Comparison of ENCODE assay signal across 24 cellular contexts in the genomic region with DNA sequence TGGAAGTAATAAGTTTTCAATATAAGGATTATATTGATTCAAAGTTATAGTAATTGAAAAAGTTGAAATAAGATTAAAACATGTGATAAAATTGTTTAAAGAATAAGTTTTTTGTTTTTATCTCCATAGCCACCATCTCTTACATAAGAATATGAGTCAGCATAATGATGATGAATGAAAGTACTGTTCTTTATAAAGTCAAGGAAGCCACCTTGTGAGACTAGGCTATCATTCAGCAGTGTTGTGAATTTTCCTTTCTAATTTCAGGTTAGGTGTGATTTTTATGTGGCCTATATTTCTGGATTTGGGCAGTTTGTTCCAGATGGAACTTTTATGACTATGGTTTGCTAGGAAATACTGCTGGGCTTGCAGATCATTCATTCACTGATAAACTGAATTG. TPM values are rescaled to one million over a fixed set of nuclear protein-coding genes. Genes with fewer than 3 reads are reported as not detected.
DNase-seq lines count a peak whose midpoint lies in the region; ATAC-seq and TF ChIP-seq lines count a peak whose summit lies in the region.
"Had no signal": no experiment of that assay in that cellular context is flagged by ENCODE, and none has a peak within 500 bp of the region (broad histone marks: within the 10 kb centered on the region; RNA-seq: fewer than 3 reads in every experiment).

No MANE protein-coding gene starts in this region.

- no peak overlapping the region for H3K4me3 Mint-ChIP-seq in Caco-2 (ENCODE audit: unreplicated experiment)
- no peak overlapping the region for H3K4me3 Mint-ChIP-seq in activated CD8-positive, alpha-beta T cell treated with anti-CD3 and anti-CD28 coated beads, Interleukin-2, amount 10 ng/mL, durations not matched to agents 7 days and 5 days
- H3K4me3 Mint-ChIP-seq: activated CD4-positive, alpha-beta T cell treated with anti-CD3 and anti-CD28 coated beads for 36 hours; B cell; natural killer cell; T-helper 2 cell treated with Interferon-gamma antibody and Interleukin-4, amounts not matched to agents 5 μg/mL and 100 μg/mL, for 36 hours had no signal

- TF ChIP-seq CTCF in Caco-2 (IDR thresholded peaks at IDR 0.05; ENCODE audit: insufficient read depth in 1 of 2, low read depth in 1 of 2, low read length in 1 of 2, severe bottlenecking in 1 of 2, unreplicated experiment in 1 of 2), result no peak
- no peak for TF ChIP-seq CTCF in breast epithelium (IDR thresholded peaks at IDR 0.05)
- no peak for TF ChIP-seq CTCF in colonic mucosa (IDR thresholded peaks at IDR 0.05)

- H3K9me3 Mint-ChIP-seq in Caco-2 (ENCODE audit: unreplicated experiment), result peaks cover 32% of the 10 kb centered on the region
- no peaks in the 10 kb centered on the region for H3K9me3 Mint-ChIP-seq in activated CD8-positive, alpha-beta T cell treated with anti-CD3 and anti-CD28 coated beads, Interleukin-2, amount 10 ng/mL, durations not matched to agents 7 days and 5 days (ENCODE audit: insufficient read depth)
- H3K9me3 Mint-ChIP-seq: T-helper 2 cell treated with Interferon-gamma antibody and Interleukin-4, amounts not matched to agents 5 μg/mL and 100 μg/mL, for 36 hours had no signal

- peak overlapping the region; percentile 31 to 69 for H3K27ac ChIP-seq in breast epithelium
- no peak overlapping the region for H3K27ac ChIP-seq in colonic mucosa
- H3K27ac ChIP-seq: stomach had no signal

- H3K27me3 ChIP-seq in Caco-2 (replicated peaks; ENCODE audit: control insufficient read depth, insufficient read depth, low read length), result no peaks in the 10 kb centered on the region
- H3K27me3 ChIP-seq in breast epithelium, result no peaks in the 10 kb centered on the region
- H3K27me3 ChIP-seq in colonic mucosa, result no peaks in the 10 kb centered on the region
- H3K27me3 ChIP-seq: stomach had no signal

- CTCF ChIA-PET in Caco-2 (lab: Charles Lee), result no interaction called here
- CTCF ChIA-PET in activated CD8-positive, alpha-beta T cell treated with anti-CD3 and anti-CD28 coated beads, Interleukin-2, amount 10 ng/mL, durations not matched to agents 7 days and 5 days (lab: Charles Lee), result no interaction called here

- peak overlapping the region; percentile 92 for H3K27ac Mint-ChIP-seq in Caco-2 (ENCODE audit: unreplicated experiment)
- no peak overlapping the region for H3K27ac Mint-ChIP-seq in activated CD8-positive, alpha-beta T cell treated with anti-CD3 and anti-CD28 coated beads, Interleukin-2, amount 10 ng/mL, durations not matched to agents 7 days and 5 days
- H3K27ac Mint-ChIP-seq: activated CD4-positive, alpha-beta T cell treated with anti-CD3 and anti-CD28 coated beads for 36 hours; B cell; natural killer cell; T-helper 2 cell treated with Interferon-gamma antibody and Interleukin-4, amounts not matched to agents 5 μg/mL and 100 μg/mL, for 36 hours had no signal

- BruUV-seq in Caco-2 (replicated peaks; lab: Mats Ljungman, UMichigan), result no TSS peak

- peaks cover 4% of the 10 kb centered on the region; the same call in 1 of the 2 replicates for H3K9me3 ChIP-seq in Caco-2
- no peaks in the 10 kb centered on the region for H3K9me3 ChIP-seq in breast epithelium
- no peaks in the 10 kb centered on the region for H3K9me3 ChIP-seq in colonic mucosa
- H3K9me3 ChIP-seq: stomach had no signal

- DNase-seq in Caco-2 (no peak), NCI-H226 (peak; percentile 4), breast epithelium (ENCODE audit: low spot score in 2 of 2) (no peak), iris pigment epithelial cell (ENCODE audit: low read depth) (peak; percentile 50), colonic mucosa (no peak), mesenteric fat pad (ENCODE audit: low spot score) (no peak)
- no peak for DNase-seq in activated CD8-positive, alpha-beta T cell treated with anti-CD3 and anti-CD28 coated beads, Interleukin-2, amount 10 ng/mL, durations not matched to agents 7 days and 5 days
- DNase-seq: activated CD4-positive, alpha-beta T cell treated with anti-CD3 and anti-CD28 coated beads for 36 hours; activated CD8-positive, alpha-beta memory T cell treated with anti-CD3 and anti-CD28 coated beads, Interleukin-2, amount 50 U/mL, for 48 hours; activated naive CD4-positive, alpha-beta T cell; DMS153; foreskin fibroblast; MM.1S; natural killer cell; NCI-H2081 treated with DMSO at 0.1 percent for 48 hours; NCI-H69; stimulated activated CD4-positive, alpha-beta T cell treated with anti-CD3 and anti-CD28 coated beads, Interleukin-15, amount 100 ng/mL, for 24 hours; stomach had no signal

- peaks cover 16% of the 10 kb centered on the region for H3K4me1 Mint-ChIP-seq in Caco-2 (ENCODE audit: low read depth, unreplicated experiment)
- H3K4me1 Mint-ChIP-seq in activated CD8-positive, alpha-beta T cell treated with anti-CD3 and anti-CD28 coated beads, Interleukin-2, amount 10 ng/mL, durations not matched to agents 7 days and 5 days (ENCODE audit: low read depth), result no peaks in the 10 kb centered on the region
- H3K4me1 Mint-ChIP-seq: activated CD4-positive, alpha-beta T cell treated with anti-CD3 and anti-CD28 coated beads for 36 hours; B cell; natural killer cell had no signal

- H3K9ac ChIP-seq in colonic mucosa (ENCODE audit: low read depth in 2 of 2, low read length in 2 of 2), result no peak overlapping the region

- intact Hi-C loops in Caco-2 (cut with micrococcal nuclease; ENCODE audit: unreplicated experiment), result no loop called here
- intact Hi-C loops in breast epithelium (cut with DNase I; ENCODE audit: low total_unique reads), result no loop called here
- intact Hi-C loops in colonic mucosa (cut with DNase I), result no loop called here

- H3K4me3 ChIP-seq in Caco-2 (ENCODE audit: low read depth, low read length), result no peak overlapping the region
- no peak overlapping the region for H3K4me3 ChIP-seq in breast epithelium
- H3K4me3 ChIP-seq in colonic mucosa, result no peak overlapping the region
- H3K4me3 ChIP-seq: stomach had no signal

- H3K4me1 ChIP-seq in Caco-2 (peaks cover 44% of the 10 kb centered on the region), breast epithelium (no peaks in the 10 kb centered on the region), colonic mucosa (no peaks in the 10 kb centered on the region)
- H3K4me1 ChIP-seq: stomach had no signal

- ATAC-seq in HG02885 (IDR thresholded peaks at IDR 0.05; ENCODE audit: poor library complexity, unreplicated experiment), result no peak
- ATAC-seq in activated CD8-positive, alpha-beta T cell treated with anti-CD3 and anti-CD28 coated beads, Interleukin-2, amount 10 ng/mL, durations not matched to agents 7 days and 5 days, result no peak
- ATAC-seq: activated CD4-positive, alpha-beta T cell treated with anti-CD3 and anti-CD28 coated beads for 36 hours; natural killer cell; Right ventricle myocardium inferior had no signal

- POLR2A ChIA-PET in Caco-2 (lab: Charles Lee), result no interaction called here
- POLR2A ChIA-PET in activated CD8-positive, alpha-beta T cell treated with anti-CD3 and anti-CD28 coated beads, Interleukin-2, amount 10 ng/mL, durations not matched to agents 7 days and 5 days (lab: Charles Lee), result no interaction called here

- no peaks in the 10 kb centered on the region for H3K36me3 Mint-ChIP-seq in Caco-2 (ENCODE audit: insufficient read depth, unreplicated experiment)
- H3K36me3 Mint-ChIP-seq in activated CD8-positive, alpha-beta T cell treated with anti-CD3 and anti-CD28 coated beads, Interleukin-2, amount 10 ng/mL, durations not matched to agents 7 days and 5 days (ENCODE audit: low read depth), result no peaks in the 10 kb centered on the region
- H3K36me3 Mint-ChIP-seq: natural killer cell had no signal

- no peak for TF ChIP-seq POLR2A in breast epithelium (IDR thresholded peaks at IDR 0.05)

- H3K27me3 Mint-ChIP-seq in Caco-2 (ENCODE audit: insufficient read depth, unreplicated experiment), result no peaks in the 10 kb centered on the region
- peaks cover 3% of the 10 kb centered on the region for H3K27me3 Mint-ChIP-seq in activated CD8-positive, alpha-beta T cell treated with anti-CD3 and anti-CD28 coated beads, Interleukin-2, amount 10 ng/mL, durations not matched to agents 7 days and 5 days (ENCODE audit: low read depth)
- H3K27me3 Mint-ChIP-seq: activated CD4-positive, alpha-beta T cell treated with anti-CD3 and anti-CD28 coated beads for 36 hours had no signal

- H3K36me3 ChIP-seq in Caco-2 (ENCODE audit: control insufficient read depth, insufficient read depth, low read length), result no peaks in the 10 kb centered on the region
- H3K36me3 ChIP-seq in breast epithelium, result no peaks in the 10 kb centered on the region
- H3K36me3 ChIP-seq in colonic mucosa, result no peaks in the 10 kb centered on the region
- H3K36me3 ChIP-seq: stomach had no signal

RNA-seq across cellular contexts. Expression of a gene that starts 22.4 kb away (rescaled TPM):
- total RNA-seq in Caco-2 (2022), result not detected in 2 replicates
- not detected for total RNA-seq in breast epithelium
- total RNA-seq in colonic mucosa, result not detected
- not detected for total RNA-seq in activated CD8-positive, alpha-beta T cell treated with anti-CD3 and anti-CD28 coated beads, Interleukin-2, amount 10 ng/mL, durations not matched to agents 7 days and 5 days
- not detected for total RNA-seq in mesenteric fat pad
- total RNA-seq: activated CD4-positive, alpha-beta T cell treated with anti-CD3 and anti-CD28 coated beads for 36 hours; B cell; lung microvascular endothelial cell; natural killer cell; posterior vena cava; Right ventricle myocardium inferior; stomach had no signal

Comparison
In these comparisons a context has a peak if more than half of its experiments do, and no peak if none do; other contexts are left out.
1. DNase-seq: peak in NCI-H226 (single experiment) and iris pigment epithelial cell (single experiment); none in Caco-2 (0 of 2), breast epithelium (0 of 2), colonic mucosa (single experiment), activated CD8-positive, alpha-beta T cell treated with anti-CD3 and anti-CD28 coated beads, Interleukin-2, amount 10 ng/mL, durations not matched to agents 7 days and 5 days (single experiment) and mesenteric fat pad (single experiment).